14 cellular contexts compared by ENCODE assay signal in genomic region chr2:230184727-230185578, GRCh38. TPM values are rescaled to one million over a fixed set of nuclear protein-coding genes. Genes with fewer than 3 reads are reported as not detected.
DNase-seq lines count a peak whose midpoint lies in the region; ATAC-seq and TF ChIP-seq lines count a peak whose summit lies in the region.
"Had no signal": no experiment of that assay in that cellular context is flagged by ENCODE, and none has a peak within 500 bp of the region (broad histone marks: within the 10 kb centered on the region; RNA-seq: fewer than 3 reads in every experiment).

No MANE protein-coding gene starts in this region.

- no peak overlapping the region for H3K4me3 ChIP-seq in choroid plexus epithelial cell (ENCODE audit: low read depth, low read length)
- H3K4me3 ChIP-seq: gastrocnemius medialis, GM23248, thoracic aorta had no signal

- no peak for TF ChIP-seq CTCF in choroid plexus epithelial cell (conservative IDR thresholded peaks at IDR 0.05; ENCODE audit: low read depth, low read length)

- DNase-seq in DMS53 (lab: John Stamatoyannopoulos, UW): peak; percentile 58
- peak; percentile 45 for DNase-seq in NCI-H226
- peak; percentile 96 for DNase-seq in choroid plexus epithelial cell (ENCODE audit: low read depth)
- DNase-seq in pons (ENCODE audit: low spot score): peak; percentile 73
- no peak for DNase-seq in GM19238 (ENCODE audit: insufficient read length, low spot score)
- DNase-seq in occipital lobe (lab: John Stamatoyannopoulos, UW): no peak
- DNase-seq: activated CD8-positive, alpha-beta memory T cell treated with anti-CD3 and anti-CD28 coated beads, Interleukin-2, amount 10 ng/mL, durations not matched to agents 7 days and 5 days; gastrocnemius medialis; GM23248; Karpas-422; RPMI8226 had no signal

- ATAC-seq in GM19397 (IDR thresholded peaks at IDR 0.05; ENCODE audit: unreplicated experiment) (no peak), HG02763 (IDR thresholded peaks at IDR 0.05; ENCODE audit: unreplicated experiment) (no peak)
- ATAC-seq: activated CD8-positive, alpha-beta memory T cell treated with anti-CD3 and anti-CD28 coated beads, Interleukin-2, amount 10 ng/mL, durations not matched to agents 7 days and 5 days; gastrocnemius medialis had no signal

RNA-seq across cellular contexts. Expression of gene SP110, which starts 34.8 kb away (rescaled TPM):
- 1.2 TPM for total RNA-seq in occipital lobe

RNA-seq across cellular contexts. Expression of gene SP140, which starts 40.6 kb away (rescaled TPM):
- total RNA-seq in occipital lobe: 1.1 TPM
- total RNA-seq: GM23248 had no signal

Comparison
In these comparisons a context has a peak if more than half of its experiments do, and no peak if none do; other contexts are left out.
1. DNase-seq: peak in DMS53 (single experiment), NCI-H226 (single experiment), choroid plexus epithelial cell (single experiment) and pons (single experiment); none in GM19238 (single experiment) and occipital lobe (single experiment).